ENCODE assay signal across 8 cellular contexts in genomic region chr6:4017058-4017457, GRCh38.
DNase-seq lines count a peak whose midpoint lies in the region; ATAC-seq and TF ChIP-seq lines count a peak whose summit lies in the region.

No MANE protein-coding gene starts in this region.

- DNase-seq in CD4-positive, alpha-beta memory T cell: no peak
- DNase-seq in NCI-H526 treated with DMSO at 0.1 percent for 48 hours (lab: John Stamatoyannopoulos, UW) (peak; percentile 39), neural progenitor cell (ENCODE audit: low spot score) (no peak), putamen (ENCODE audit: low spot score) (no peak)
- DNase-seq in activated effector memory CD4-positive, alpha-beta T cell treated with anti-CD3 and anti-CD28 coated beads, Interleukin-2, amount 50 U/mL, for 16 hours: no peak

- intact Hi-C loops in CD4-positive, alpha-beta memory T cell (cut with micrococcal nuclease): loop anchor here (5.0 kb wide), 3 partner anchors 100 to 855 kb away; partner anchors contain the start of gene SLC22A23

- peaks cover 25 to 46% of the 10 kb centered on the region in 2 donors for H3K36me3 Mint-ChIP-seq in CD4-positive, alpha-beta memory T cell
- H3K36me3 Mint-ChIP-seq in neural progenitor cell: peaks cover 30% of the 10 kb centered on the region

- H3K27ac ChIP-seq in CD4-positive, alpha-beta memory T cell (ENCODE audit: low read depth, low read length): peak overlapping the region; percentile 91
- H3K27ac ChIP-seq in duodenal mucosa (ENCODE audit: low read depth, low read length) (no peak overlapping the region), neural progenitor cell (peak overlapping the region; percentile 99)

- H3K27ac Mint-ChIP-seq in CD4-positive, alpha-beta memory T cell: peak overlapping the region; percentile 90 to 98 (median 96)
- H3K27ac Mint-ChIP-seq in neural progenitor cell: peak overlapping the region; percentile 100

- CTCF ChIA-PET in CD4-positive, alpha-beta memory T cell (lab: Charles Lee; ENCODE audit: partially characterized antibody): interaction anchor here (1.0 to 3.5 kb wide), 3 partner anchors 12 to 168 kb away, joined by 3 to 11 read pairs (median 7); partner anchors contain the start of gene FAM50B

- H3F3A ChIP-seq in neural progenitor cell (ENCODE audit: low read depth): peaks cover 42% of the 10 kb centered on the region

- H2AFZ ChIP-seq in neural progenitor cell (replicated peaks): no peak overlapping the region

- no peak for TF ChIP-seq CTCF in neural progenitor cell (IDR thresholded peaks at IDR 0.05)

- H3K36me3 ChIP-seq in CD4-positive, alpha-beta memory T cell (ENCODE audit: insufficient read depth, low read length): peaks cover 5% of the 10 kb centered on the region
- H3K36me3 ChIP-seq in duodenal mucosa (ENCODE audit: control insufficient read depth in 1 of 2, insufficient read depth in 2 of 2, low read length in 2 of 2) (peaks cover 0 to 3% of the 10 kb centered on the region in 2 donors), neural progenitor cell (peaks cover 21% of the 10 kb centered on the region)

- H3K4me1 ChIP-seq in CD4-positive, alpha-beta memory T cell (ENCODE audit: insufficient read depth, low read length): peaks cover 71% of the 10 kb centered on the region
- H3K4me1 ChIP-seq in duodenal mucosa (ENCODE audit: control insufficient read depth in 1 of 2, insufficient read depth in 2 of 2, low read length in 2 of 2) (peaks cover 15 to 22% of the 10 kb centered on the region in 2 donors), neural progenitor cell (peaks cover 17% of the 10 kb centered on the region)

- POLR2A ChIA-PET in CD4-positive, alpha-beta memory T cell (lab: Charles Lee; ENCODE audit: partially characterized antibody): interaction anchor here (2.1 to 6.7 kb wide), 2 partner anchors 8 to 118 kb away, joined by 13 to 101 read pairs; partner anchors contain the start of gene ECI2

- no peaks in the 10 kb centered on the region for H3K9me3 ChIP-seq in CD4-positive, alpha-beta memory T cell (ENCODE audit: control insufficient read depth in 1 of 2, low read length in 2 of 2)
- H3K9me3 ChIP-seq in duodenal mucosa (ENCODE audit: control insufficient read depth in 1 of 2, low read length in 2 of 2) (no peaks in the 10 kb centered on the region), neural progenitor cell (ENCODE audit: low read depth) (no peaks in the 10 kb centered on the region)

- peaks cover 91% of the 10 kb centered on the region for H3K79me2 ChIP-seq in neural progenitor cell (ENCODE audit: low read depth)

- ATAC-seq in HG03439 (IDR thresholded peaks at IDR 0.05; ENCODE audit: unreplicated experiment): no peak
- ATAC-seq in HG03139 (IDR thresholded peaks at IDR 0.05; ENCODE audit: unreplicated experiment): no peak

- peaks cover 50 to 88% (median 67%) of the 10 kb centered on the region in 4 donors for H3K4me1 Mint-ChIP-seq in CD4-positive, alpha-beta memory T cell
- peaks cover 27% of the 10 kb centered on the region for H3K4me1 Mint-ChIP-seq in neural progenitor cell

- peaks cover 0 to 5% (median 0%) of the 10 kb centered on the region in 8 donors for H3K9me3 Mint-ChIP-seq in CD4-positive, alpha-beta memory T cell
- H3K9me3 Mint-ChIP-seq in neural progenitor cell: peaks cover 12% of the 10 kb centered on the region

- H3K9ac ChIP-seq in duodenal mucosa (ENCODE audit: low read depth in 1 of 2, low read length in 2 of 2) (peak overlapping the region; percentile 88 to 90), neural progenitor cell (peak overlapping the region; percentile 87)

- no peaks in the 10 kb centered on the region for H3K27me3 Mint-ChIP-seq in CD4-positive, alpha-beta memory T cell
- peaks cover 2% of the 10 kb centered on the region for H3K27me3 Mint-ChIP-seq in neural progenitor cell (ENCODE audit: insufficient read depth, low read depth)

- H3K4me3 Mint-ChIP-seq in CD4-positive, alpha-beta memory T cell: peak overlapping the region; percentile 89 to 99 (median 96)
- H3K4me3 Mint-ChIP-seq in neural progenitor cell: peak overlapping the region; percentile 96

- H3K4me3 ChIP-seq in CD4-positive, alpha-beta memory T cell (ENCODE audit: low read length in 2 of 2): peak overlapping the region; percentile 57 to 64
- peak overlapping the region; percentile 78 to 89 for H3K4me3 ChIP-seq in duodenal mucosa (ENCODE audit: low read depth in 1 of 2, low read length in 2 of 2)
- peak overlapping the region; percentile 85 for H3K4me3 ChIP-seq in neural progenitor cell

- H4K20me1 ChIP-seq in neural progenitor cell (ENCODE audit: low read depth): peaks cover 30% of the 10 kb centered on the region

- no peaks in the 10 kb centered on the region for H3K27me3 ChIP-seq in CD4-positive, alpha-beta memory T cell (ENCODE audit: insufficient read depth, low read length)
- H3K27me3 ChIP-seq in duodenal mucosa (ENCODE audit: control insufficient read depth in 1 of 2, insufficient read depth in 2 of 2, low read length in 2 of 2): no peaks in the 10 kb centered on the region
- no peaks in the 10 kb centered on the region for H3K27me3 ChIP-seq in neural progenitor cell

- peak overlapping the region; percentile 91 for H3K4me2 ChIP-seq in neural progenitor cell
